Comparison of ENCODE assay signal across 2 cellular contexts in genomic region chr15:37035349-37035748, GRCh38.
A peak's percentile ranks its signal among the peaks of the same experiment; 100 is the strongest.
TF ChIP-seq lines count a peak whose summit lies in the region.

No MANE protein-coding gene starts in this region.

TF ChIP-seq in HCT116, 20 proteins besides CTCF, POLR2A, EP300 and RAD21 (continued from another document):
- no peak for TF ChIP-seq ZBTB33 (IDR thresholded peaks at IDR 0.05; ENCODE audit: extremely low read depth, insufficient replicate concordance, low read length)
- TF ChIP-seq TCF7L2 (IDR thresholded peaks at IDR 0.05; ENCODE audit: borderline replicate concordance, extremely low read depth, insufficient read depth, insufficient read length) = no peak
- TF ChIP-seq, protein P1, sequence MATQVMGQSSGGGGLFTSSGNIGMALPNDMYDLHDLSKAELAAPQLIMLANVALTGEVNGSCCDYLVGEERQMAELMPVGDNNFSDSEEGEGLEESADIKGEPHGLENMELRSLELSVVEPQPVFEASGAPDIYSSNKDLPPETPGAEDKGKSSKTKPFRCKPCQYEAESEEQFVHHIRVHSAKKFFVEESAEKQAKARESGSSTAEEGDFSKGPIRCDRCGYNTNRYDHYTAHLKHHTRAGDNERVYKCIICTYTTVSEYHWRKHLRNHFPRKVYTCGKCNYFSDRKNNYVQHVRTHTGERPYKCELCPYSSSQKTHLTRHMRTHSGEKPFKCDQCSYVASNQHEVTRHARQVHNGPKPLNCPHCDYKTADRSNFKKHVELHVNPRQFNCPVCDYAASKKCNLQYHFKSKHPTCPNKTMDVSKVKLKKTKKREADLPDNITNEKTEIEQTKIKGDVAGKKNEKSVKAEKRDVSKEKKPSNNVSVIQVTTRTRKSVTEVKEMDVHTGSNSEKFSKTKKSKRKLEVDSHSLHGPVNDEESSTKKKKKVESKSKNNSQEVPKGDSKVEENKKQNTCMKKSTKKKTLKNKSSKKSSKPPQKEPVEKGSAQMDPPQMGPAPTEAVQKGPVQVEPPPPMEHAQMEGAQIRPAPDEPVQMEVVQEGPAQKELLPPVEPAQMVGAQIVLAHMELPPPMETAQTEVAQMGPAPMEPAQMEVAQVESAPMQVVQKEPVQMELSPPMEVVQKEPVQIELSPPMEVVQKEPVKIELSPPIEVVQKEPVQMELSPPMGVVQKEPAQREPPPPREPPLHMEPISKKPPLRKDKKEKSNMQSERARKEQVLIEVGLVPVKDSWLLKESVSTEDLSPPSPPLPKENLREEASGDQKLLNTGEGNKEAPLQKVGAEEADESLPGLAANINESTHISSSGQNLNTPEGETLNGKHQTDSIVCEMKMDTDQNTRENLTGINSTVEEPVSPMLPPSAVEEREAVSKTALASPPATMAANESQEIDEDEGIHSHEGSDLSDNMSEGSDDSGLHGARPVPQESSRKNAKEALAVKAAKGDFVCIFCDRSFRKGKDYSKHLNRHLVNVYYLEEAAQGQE (IDR thresholded peaks at IDR 0.05; ENCODE audit: low read depth) = no peak

TF ChIP-seq in HepG2, 621 proteins besides CTCF, POLR2A, EP300 and RAD21 (continued from another document and continues in another):
- no peak for TF ChIP-seq AKNA (CRISPR knock-in tag; IDR thresholded peaks at IDR 0.05; ENCODE audit: borderline replicate concordance)
- TF ChIP-seq CC2D1A (CRISPR knock-in tag; IDR thresholded peaks at IDR 0.05) = no peak
- no peak for TF ChIP-seq ZNF720 (CRISPR knock-in tag; IDR thresholded peaks at IDR 0.05)
- no peak for TF ChIP-seq EZH2 (conservative IDR thresholded peaks at IDR 0.05; ENCODE audit: low read depth, low read length)
- TF ChIP-seq DPF2 (CRISPR knock-in tag; IDR thresholded peaks at IDR 0.05; ENCODE audit: borderline replicate concordance, low read depth) = no peak
- no peak for TF ChIP-seq BORCS8-MEF2B (CRISPR knock-in tag; IDR thresholded peaks at IDR 0.05)
- TF ChIP-seq THAP9 (CRISPR knock-in tag; IDR thresholded peaks at IDR 0.05; ENCODE audit: borderline replicate concordance) = no peak
- no peak for TF ChIP-seq ZBTB21 (CRISPR knock-in tag; IDR thresholded peaks at IDR 0.05)
- no peak for TF ChIP-seq ZNF3 (CRISPR knock-in tag; IDR thresholded peaks at IDR 0.05)
- TF ChIP-seq, protein P2, sequence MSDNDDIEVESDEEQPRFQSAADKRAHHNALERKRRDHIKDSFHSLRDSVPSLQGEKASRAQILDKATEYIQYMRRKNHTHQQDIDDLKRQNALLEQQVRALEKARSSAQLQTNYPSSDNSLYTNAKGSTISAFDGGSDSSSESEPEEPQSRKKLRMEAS (IDR thresholded peaks at IDR 0.05) = no peak
- peak; percentile 34; the same call in 1 of the 2 replicates for TF ChIP-seq GATAD2A (CRISPR knock-in tag; IDR thresholded peaks at IDR 0.05)
- no peak for TF ChIP-seq ZC3H13 (CRISPR knock-in tag; IDR thresholded peaks at IDR 0.05)
- TF ChIP-seq ZNF781 (CRISPR knock-in tag; IDR thresholded peaks at IDR 0.05; ENCODE audit: borderline replicate concordance, not compliant biosample characterization) = no peak
- TF ChIP-seq ZNF451 (CRISPR knock-in tag; IDR thresholded peaks at IDR 0.05) = no peak
- TF ChIP-seq KAT8 (CRISPR knock-in tag; IDR thresholded peaks at IDR 0.05) = 0 out of 2 replicates have a peak, but pooled peaks have one; percentile 2
- TF ChIP-seq NFRKB (IDR thresholded peaks at IDR 0.05) = no peak
- TF ChIP-seq, protein P3, sequence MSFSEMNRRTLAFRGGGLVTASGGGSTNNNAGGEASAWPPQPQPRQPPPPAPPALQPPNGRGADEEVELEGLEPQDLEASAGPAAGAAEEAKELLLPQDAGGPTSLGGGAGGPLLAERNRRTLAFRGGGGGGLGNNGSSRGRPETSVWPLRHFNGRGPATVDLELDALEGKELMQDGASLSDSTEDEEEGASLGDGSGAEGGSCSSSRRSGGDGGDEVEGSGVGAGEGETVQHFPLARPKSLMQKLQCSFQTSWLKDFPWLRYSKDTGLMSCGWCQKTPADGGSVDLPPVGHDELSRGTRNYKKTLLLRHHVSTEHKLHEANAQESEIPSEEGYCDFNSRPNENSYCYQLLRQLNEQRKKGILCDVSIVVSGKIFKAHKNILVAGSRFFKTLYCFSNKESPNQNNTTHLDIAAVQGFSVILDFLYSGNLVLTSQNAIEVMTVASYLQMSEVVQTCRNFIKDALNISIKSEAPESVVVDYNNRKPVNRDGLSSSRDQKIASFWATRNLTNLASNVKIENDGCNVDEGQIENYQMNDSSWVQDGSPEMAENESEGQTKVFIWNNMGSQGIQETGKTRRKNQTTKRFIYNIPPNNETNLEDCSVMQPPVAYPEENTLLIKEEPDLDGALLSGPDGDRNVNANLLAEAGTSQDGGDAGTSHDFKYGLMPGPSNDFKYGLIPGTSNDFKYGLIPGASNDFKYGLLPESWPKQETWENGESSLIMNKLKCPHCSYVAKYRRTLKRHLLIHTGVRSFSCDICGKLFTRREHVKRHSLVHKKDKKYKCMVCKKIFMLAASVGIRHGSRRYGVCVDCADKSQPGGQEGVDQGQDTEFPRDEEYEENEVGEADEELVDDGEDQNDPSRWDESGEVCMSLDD (CRISPR knock-in tag; IDR thresholded peaks at IDR 0.05; ENCODE audit: borderline replicate concordance) = no peak
- peak; percentile 65 for TF ChIP-seq PAXIP1 (CRISPR knock-in tag; conservative IDR thresholded peaks at IDR 0.05)
- no peak for TF ChIP-seq ZNF431 (CRISPR knock-in tag; IDR thresholded peaks at IDR 0.05; ENCODE audit: borderline replicate concordance, low read depth)
- no peak for TF ChIP-seq TCF12 (IDR thresholded peaks at IDR 0.05)
- no peak for TF ChIP-seq TCF12 (CRISPR knock-in tag; IDR thresholded peaks at IDR 0.05)
- peak; percentile 57 for TF ChIP-seq SAP130 (CRISPR knock-in tag; IDR thresholded peaks at IDR 0.05; ENCODE audit: low read depth)
- TF ChIP-seq TEAD2 (CRISPR knock-in tag; IDR thresholded peaks at IDR 0.05) = no peak
- TF ChIP-seq SNAPC2 (CRISPR knock-in tag; IDR thresholded peaks at IDR 0.05) = no peak
- no peak for TF ChIP-seq FLYWCH1 (CRISPR knock-in tag; IDR thresholded peaks at IDR 0.05)
- TF ChIP-seq PPARG (CRISPR knock-in tag; conservative IDR thresholded peaks at IDR 0.05) = 0 out of 2 replicates have a peak, but pooled peaks have one; percentile 10
- TF ChIP-seq, protein P4, sequence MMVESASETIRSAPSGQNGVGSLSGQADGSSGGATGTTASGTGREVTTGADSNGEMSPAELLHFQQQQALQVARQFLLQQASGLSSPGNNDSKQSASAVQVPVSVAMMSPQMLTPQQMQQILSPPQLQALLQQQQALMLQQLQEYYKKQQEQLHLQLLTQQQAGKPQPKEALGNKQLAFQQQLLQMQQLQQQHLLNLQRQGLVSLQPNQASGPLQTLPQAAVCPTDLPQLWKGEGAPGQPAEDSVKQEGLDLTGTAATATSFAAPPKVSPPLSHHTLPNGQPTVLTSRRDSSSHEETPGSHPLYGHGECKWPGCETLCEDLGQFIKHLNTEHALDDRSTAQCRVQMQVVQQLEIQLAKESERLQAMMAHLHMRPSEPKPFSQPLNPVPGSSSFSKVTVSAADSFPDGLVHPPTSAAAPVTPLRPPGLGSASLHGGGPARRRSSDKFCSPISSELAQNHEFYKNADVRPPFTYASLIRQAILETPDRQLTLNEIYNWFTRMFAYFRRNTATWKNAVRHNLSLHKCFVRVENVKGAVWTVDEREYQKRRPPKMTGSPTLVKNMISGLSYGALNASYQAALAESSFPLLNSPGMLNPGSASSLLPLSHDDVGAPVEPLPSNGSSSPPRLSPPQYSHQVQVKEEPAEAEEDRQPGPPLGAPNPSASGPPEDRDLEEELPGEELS (CRISPR knock-in tag; IDR thresholded peaks at IDR 0.05) = peak; percentile 42; the same call in 1 of the 2 replicates
- peak; percentile 69 for TF ChIP-seq MIXL1 (CRISPR knock-in tag; IDR thresholded peaks at IDR 0.05)
- TF ChIP-seq ARID4A (CRISPR knock-in tag; IDR thresholded peaks at IDR 0.05; ENCODE audit: borderline replicate concordance) = no peak; the same call in 1 of the 2 replicates
